ENCODE assay signal across 24 cellular contexts in the genomic region with DNA sequence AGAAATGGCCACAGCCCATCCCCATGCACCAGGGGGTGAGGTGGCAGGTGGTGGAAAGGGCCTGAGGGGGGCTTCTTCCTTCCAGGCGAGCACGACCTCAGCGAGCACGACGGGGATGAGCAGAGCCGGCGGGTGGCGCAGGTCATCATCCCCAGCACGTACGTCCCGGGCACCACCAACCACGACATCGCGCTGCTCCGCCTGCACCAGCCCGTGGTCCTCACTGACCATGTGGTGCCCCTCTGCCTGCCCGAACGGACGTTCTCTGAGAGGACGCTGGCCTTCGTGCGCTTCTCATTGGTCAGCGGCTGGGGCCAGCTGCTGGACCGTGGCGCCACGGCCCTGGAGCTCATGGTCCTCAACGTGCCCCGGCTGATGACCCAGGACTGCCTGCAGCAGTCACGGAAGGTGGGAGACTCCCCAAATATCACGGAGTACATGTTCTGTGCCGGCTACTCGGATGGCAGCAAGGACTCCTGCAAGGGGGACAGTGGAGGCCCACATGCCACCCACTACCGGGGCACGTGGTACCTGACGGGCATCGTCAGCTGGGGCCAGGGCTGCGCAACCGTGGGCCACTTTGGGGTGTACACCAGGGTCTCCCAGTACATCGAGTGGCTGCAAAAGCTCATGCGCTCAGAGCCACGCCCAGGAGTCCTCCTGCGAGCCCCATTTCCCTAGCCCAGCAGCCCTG. TPM values are rescaled to one million over a fixed set of nuclear protein-coding genes. Genes with fewer than 3 reads are reported as not detected.
DNase-seq lines count a peak whose midpoint lies in the region; ATAC-seq, FAIRE-seq and TF ChIP-seq lines count a peak whose summit lies in the region.
"Had no signal": no experiment of that assay in that cellular context is flagged by ENCODE, and none has a peak within 500 bp of the region (broad histone marks: within the 10 kb centered on the region; RNA-seq: fewer than 3 reads in every experiment).

No MANE protein-coding gene starts in this region.

- no peak for ATAC-seq in right lobe of liver
- ATAC-seq in HepG2, result no peak
- ATAC-seq in left lung, result no peak
- no peak for ATAC-seq in HG03039 (IDR thresholded peaks at IDR 0.05; ENCODE audit: unreplicated experiment)
- ATAC-seq in GM18861 (IDR thresholded peaks at IDR 0.05; ENCODE audit: unreplicated experiment), result no peak
- ATAC-seq: PC-3 had no signal

- FAIRE-seq in HepG2 (lab: Jason Lieb, UNC), result no peak
- FAIRE-seq: GM12892, GM19239 had no signal

- H3K4me3 Mint-ChIP-seq in progenitor cell of endocrine pancreas (ENCODE audit: low read depth), result no peak overlapping the region
- H3K4me3 Mint-ChIP-seq: CD14-positive monocyte had no signal

- H3K79me2 ChIP-seq in HepG2 (ENCODE audit: insufficient read depth, low read length), result peaks cover 9% of the 10 kb centered on the region

- TF ChIP-seq EP300 in HepG2 (IDR thresholded peaks at IDR 0.05; ENCODE audit: low read depth in 2 of 2, low read length in 2 of 2), result no peak
- TF ChIP-seq EP300 in HepG2 (CRISPR knock-in tag; IDR thresholded peaks at IDR 0.05; ENCODE audit: borderline replicate concordance), result no peak

- WGBS in right lobe of liver (ENCODE audit: insufficient coverage, low coverage, low lambda C conversion rate, missing lambda C conversion rate), result no CpG with 5 or more reads among the region's 42 CpGs
- WGBS in HepG2 (ENCODE audit: low lambda C conversion rate), result 85% methylated on average over 6 of the region's 42 CpGs

- peaks cover 0 to 2% (median 0%) of the 10 kb centered on the region in 4 donors for H3K36me3 ChIP-seq in right lobe of liver
- peaks cover 0 to 1% of the 10 kb centered on the region in 2 experiments; a peak in 1 of 5 replicates for H3K36me3 ChIP-seq in HepG2 (replicated peaks in 1 of 2; ENCODE audit: control insufficient read depth in 1 of 2, insufficient read depth in 2 of 2, low read length in 2 of 2)
- no peaks in the 10 kb centered on the region for H3K36me3 ChIP-seq in left lung
- H3K36me3 ChIP-seq: MG63 had no signal

- no peaks in the 10 kb centered on the region for H4K20me1 ChIP-seq in HepG2 (ENCODE audit: insufficient read depth, low read length)

- H3K4me1 ChIP-seq in right lobe of liver (peaks cover 0 to 4% (median 2%) of the 10 kb centered on the region in 4 donors), HepG2 (ENCODE audit: insufficient read depth, low read length) (peaks cover 16% of the 10 kb centered on the region), left lung (no peaks in the 10 kb centered on the region)

- TF ChIP-seq RAD21 in HepG2 (CRISPR knock-in tag; IDR thresholded peaks at IDR 0.05), result no peak

- H3K27me3 Mint-ChIP-seq in progenitor cell of endocrine pancreas, result peaks cover 11% of the 10 kb centered on the region

- no peak for TF ChIP-seq CTCF in right lobe of liver (IDR thresholded peaks at IDR 0.05)
- TF ChIP-seq CTCF in HepG2 (CRISPR knock-in tag; IDR thresholded peaks at IDR 0.05), result no peak
- TF ChIP-seq CTCF in left lung (IDR thresholded peaks at IDR 0.05), result no peak
- no peak for TF ChIP-seq CTCF in progenitor cell of endocrine pancreas (IDR thresholded peaks at IDR 0.05; ENCODE audit: unreplicated experiment)

- H3K4me2 ChIP-seq in HepG2 (ENCODE audit: low read depth, low read length), result no peak overlapping the region

- no peak overlapping the region for H3K27ac Mint-ChIP-seq in progenitor cell of endocrine pancreas

- H3K27me3 ChIP-seq in right lobe of liver, result no peaks in the 10 kb centered on the region
- H3K27me3 ChIP-seq in HepG2 (ENCODE audit: control insufficient read depth in 1 of 2, insufficient read depth in 2 of 2, low read length in 2 of 2), result no peaks in the 10 kb centered on the region; a peak in 1 of 5 replicates
- peaks cover 0 to 5% of the 10 kb centered on the region in 2 donors for H3K27me3 ChIP-seq in left lung
- H3K27me3 ChIP-seq: MG63 had no signal

- TF ChIP-seq POLR2A in right lobe of liver (IDR thresholded peaks at IDR 0.05), result no peak
- TF ChIP-seq POLR2A in HepG2 (IDR thresholded peaks at IDR 0.05; ENCODE audit: insufficient read depth in 1 of 2, low read depth in 2 of 2, low read length in 2 of 2), result no peak

- no peak overlapping the region for H3K4me3 ChIP-seq in right lobe of liver
- H3K4me3 ChIP-seq in HepG2 (replicated peaks in 1 of 3; ENCODE audit: insufficient read depth in 1 of 3, low read depth in 2 of 3, low read length in 3 of 3), result no peak overlapping the region
- H3K4me3 ChIP-seq in left lung, result no peak overlapping the region
- H3K4me3 ChIP-seq: GM23248, MG63 had no signal

- no peak overlapping the region for H3K27ac ChIP-seq in right lobe of liver
- no peak overlapping the region for H3K27ac ChIP-seq in HepG2 (ENCODE audit: extremely low read length, insufficient read depth, low read length)
- H3K27ac ChIP-seq in left lung, result no peak overlapping the region
- H3K27ac ChIP-seq: GM23248 had no signal

- intact Hi-C loops in right lobe of liver (cut with DNase I), result no loop called here
- intact Hi-C loops in HepG2 (cut with micrococcal nuclease; ENCODE audit: unreplicated experiment), result no loop called here
- intact Hi-C loops in left lung (cut with DNase I), result no loop called here

- H3K9me3 Mint-ChIP-seq in progenitor cell of endocrine pancreas (ENCODE audit: low read depth), result no peaks in the 10 kb centered on the region

- no peaks in the 10 kb centered on the region for H3K36me3 Mint-ChIP-seq in progenitor cell of endocrine pancreas (ENCODE audit: insufficient read depth)
- H3K36me3 Mint-ChIP-seq: CD14-positive monocyte had no signal

- CTCF ChIA-PET in HepG2 (lab: Yijun Ruan, JAX; ENCODE audit: low intra/inter-chr PET ratio, low total read pairs), result no interaction called here

- in situ Hi-C loops in HepG2 (cut with HindIII; ENCODE audit: extremely low pct_ligation_motif_present, low pct_unique_long_range_greater_than_20kb), result no loop called here

- H3K4me1 Mint-ChIP-seq in progenitor cell of endocrine pancreas (ENCODE audit: low read depth), result peaks cover 12% of the 10 kb centered on the region
- H3K4me1 Mint-ChIP-seq: CD14-positive monocyte had no signal

- no TSS peak for BruUV-seq in HepG2 (replicated peaks; lab: Mats Ljungman, UMichigan)

- H3K9ac ChIP-seq in HepG2 (ENCODE audit: insufficient read depth, low read depth, low read length), result no peak overlapping the region
- H3K9ac ChIP-seq: GM23248 had no signal

- peak in 2 of 3 donors; percentile 44 to 54 for DNase-seq in right lobe of liver
- DNase-seq in HepG2 (ENCODE audit: low spot score), result no peak
- DNase-seq in left lung, result peak; percentile 29 to 73
- peak; percentile 9 for DNase-seq in progenitor cell of endocrine pancreas (ENCODE audit: low spot score, unreplicated experiment)
- no peak for DNase-seq in COLO668 (lab: John Stamatoyannopoulos, UW; ENCODE audit: unreplicated experiment)
- DNase-seq in activated gamma-delta T cell (lab: John Stamatoyannopoulos, UW), result no peak
- DNase-seq: Calu3; DMS79 treated with DMSO at 0.1 percent for 48 hours; GDM1; GM23248; MG63; NCI-H1092 treated with DMSO at 0.1 percent for 48 hours; NCI-H1694; NCI-H2107; NCI-H226; NCI-H526 treated with DMSO at 0.1 percent for 48 hours; NK-92 treated with Interleukin-12 subunit alpha and Interleukin-12 subunit beta, amount 100 ng/mL, for 24 hours; PC-3 had no signal

- H2AFZ ChIP-seq in HepG2 (ENCODE audit: low read length), result no peak overlapping the region
- H2AFZ ChIP-seq: GM23248 had no signal

- POLR2A ChIA-PET in HepG2 (lab: Yijun Ruan, JAX), result no interaction called here

- H3K9me3 ChIP-seq in right lobe of liver (no peaks in the 10 kb centered on the region), HepG2 (ENCODE audit: low read length) (no peaks in the 10 kb centered on the region), left lung (no peaks in the 10 kb centered on the region)
- H3K9me3 ChIP-seq: MG63 had no signal

RNA-seq across cellular contexts. Expression of gene F10, which starts 4.1 kb away (rescaled TPM):
- total RNA-seq in right lobe of liver (100 to 1,000 TPM; 108 to 157 (median 132) TPM), HepG2 (2016; rRNA removed; fragmentation: Illumina TruSeq; extraction: Trizol) (19.9 and 58.4 TPM in 2 replicates), left lung (1 to 10 TPM; 6.2 to 7.8 TPM), progenitor cell of endocrine pancreas (29.7 and 30.2 TPM in 2 replicates)
- 11.2 and 12.3 TPM in 2 replicates for total RNA-seq in HepG2 (2016; cell fraction: cytosol; rRNA removed; fragmentation: Illumina TruSeq; extraction: Trizol; ENCODE audit: low read depth)
- 18.9 and 61.6 TPM in 2 replicates for total RNA-seq in HepG2 (2016; cell fraction: insoluble cytoplasmic fraction; rRNA removed; fragmentation: Illumina TruSeq; extraction: Trizol)
- 12.7 and 13.1 TPM in 2 replicates for total RNA-seq in HepG2 (2016; cell fraction: membrane; rRNA removed; fragmentation: Illumina TruSeq; extraction: Trizol)
- 43.8 and 53.5 TPM in 2 replicates for total RNA-seq in HepG2 (2016; cell fraction: nucleus; rRNA removed; fragmentation: Illumina TruSeq; extraction: Trizol)
- polyA plus RNA-seq in HepG2 (2011; rRNA removed), result 237 and 317 TPM in 2 replicates
- polyA plus RNA-seq in HepG2 (2011; cell fraction: cytosol; rRNA removed), result 277 and 280 TPM in 2 replicates
- 231 and 240 TPM in 2 replicates for polyA plus RNA-seq in HepG2 (2011; cell fraction: nucleus; rRNA removed)
- polyA plus RNA-seq in HepG2 (2012), result 150 and 219 TPM in 2 replicates
- 11.6 and 13.0 TPM in 2 replicates for polyA plus RNA-seq in HepG2 (2016; cell fraction: cytosol; fragmentation: Illumina TruSeq; extraction: Trizol; ENCODE audit: low read depth)
- polyA plus RNA-seq in HepG2 (2016; cell fraction: insoluble cytoplasmic fraction; fragmentation: Illumina TruSeq; extraction: Trizol; ENCODE audit: low read depth), result 18.4 and 19.4 TPM in 2 replicates
- polyA plus RNA-seq in HepG2 (2016; cell fraction: membrane; fragmentation: Illumina TruSeq; extraction: Trizol; ENCODE audit: low read depth), result 10.3 and 10.6 TPM in 2 replicates
- polyA plus RNA-seq in HepG2 (2016; cell fraction: nucleus; fragmentation: Illumina TruSeq; extraction: Trizol; ENCODE audit: insufficient read depth, low read depth), result 82.4 and 83.6 TPM in 2 replicates
- 117 TPM in 1 of 2 replicates, not detected in the other for polyA minus RNA-seq in HepG2 (2011; rRNA and poly(A)+ RNA removed; ENCODE audit: low replicate concordance)
- 61.5 and 79.5 TPM in 2 replicates for polyA minus RNA-seq in HepG2 (2011; cell fraction: cytosol; rRNA and poly(A)+ RNA removed)
- polyA minus RNA-seq in HepG2 (2011; cell fraction: nucleus; rRNA and poly(A)+ RNA removed), result 44.3 and 53.6 TPM in 2 replicates
- total RNA-seq: A673, Calu3, PC-3 had no signal
- polyA plus RNA-seq: CD14-positive monocyte had no signal

RNA-seq across cellular contexts. Expression of gene F7, which starts 12.9 kb away (rescaled TPM):
- total RNA-seq in right lobe of liver (100 to 1,000 TPM in 2 of 6 experiments, 10 to 100 TPM in 4; 42.9 to 147 (median 84.2) TPM), HepG2 (2016; rRNA removed; fragmentation: Illumina TruSeq; extraction: Trizol) (7.2 and 12.6 TPM in 2 replicates), left lung (not detected), progenitor cell of endocrine pancreas (5.7 and 7.3 TPM in 2 replicates)
- total RNA-seq in HepG2 (2016; cell fraction: cytosol; rRNA removed; fragmentation: Illumina TruSeq; extraction: Trizol; ENCODE audit: low read depth), result 0.61 and 0.71 TPM in 2 replicates
- 6.7 and 12.9 TPM in 2 replicates for total RNA-seq in HepG2 (2016; cell fraction: insoluble cytoplasmic fraction; rRNA removed; fragmentation: Illumina TruSeq; extraction: Trizol)
- total RNA-seq in HepG2 (2016; cell fraction: membrane; rRNA removed; fragmentation: Illumina TruSeq; extraction: Trizol), result 1.9 and 2.2 TPM in 2 replicates
- total RNA-seq in HepG2 (2016; cell fraction: nucleus; rRNA removed; fragmentation: Illumina TruSeq; extraction: Trizol), result 10.3 and 10.6 TPM in 2 replicates
- polyA plus RNA-seq in HepG2 (2011; rRNA removed), result 26.5 and 39.9 TPM in 2 replicates
- 21.7 and 26.2 TPM in 2 replicates for polyA plus RNA-seq in HepG2 (2011; cell fraction: cytosol; rRNA removed)
- 105 and 121 TPM in 2 replicates for polyA plus RNA-seq in HepG2 (2011; cell fraction: nucleus; rRNA removed)
- polyA plus RNA-seq in HepG2 (2012), result 45.9 and 52.4 TPM in 2 replicates
- polyA plus RNA-seq in HepG2 (2016; cell fraction: cytosol; fragmentation: Illumina TruSeq; extraction: Trizol; ENCODE audit: low read depth), result 0.51 and 0.52 TPM in 2 replicates
- polyA plus RNA-seq in HepG2 (2016; cell fraction: insoluble cytoplasmic fraction; fragmentation: Illumina TruSeq; extraction: Trizol; ENCODE audit: low read depth), result 7.0 and 7.3 TPM in 2 replicates
- polyA plus RNA-seq in HepG2 (2016; cell fraction: membrane; fragmentation: Illumina TruSeq; extraction: Trizol; ENCODE audit: low read depth), result 1.1 and 1.6 TPM in 2 replicates
- polyA plus RNA-seq in HepG2 (2016; cell fraction: nucleus; fragmentation: Illumina TruSeq; extraction: Trizol; ENCODE audit: insufficient read depth, low read depth), result 23.6 and 26.7 TPM in 2 replicates
- 43.0 TPM in 1 of 2 replicates, not detected in the other for polyA minus RNA-seq in HepG2 (2011; rRNA and poly(A)+ RNA removed; ENCODE audit: low replicate concordance)
- 8.7 and 12.9 TPM in 2 replicates for polyA minus RNA-seq in HepG2 (2011; cell fraction: cytosol; rRNA and poly(A)+ RNA removed)
- 14.7 and 15.7 TPM in 2 replicates for polyA minus RNA-seq in HepG2 (2011; cell fraction: nucleus; rRNA and poly(A)+ RNA removed)
- total RNA-seq: A673, Calu3, GM23248, PC-3 had no signal
- polyA plus RNA-seq: CD14-positive monocyte, GM23248 had no signal

RNA-seq across cellular contexts. Expression of gene PROZ, which starts 40.0 kb away (rescaled TPM):
- total RNA-seq in right lobe of liver (10 to 100 TPM; 11.2 to 71.2 (median 56.9) TPM), HepG2 (2016; rRNA removed; fragmentation: Illumina TruSeq; extraction: Trizol) (2.1 and 5.6 TPM in 2 replicates), left lung (not detected), progenitor cell of endocrine pancreas (not detected in 2 replicates)
- total RNA-seq in HepG2 (2016; cell fraction: cytosol; rRNA removed; fragmentation: Illumina TruSeq; extraction: Trizol; ENCODE audit: low read depth), result 0.20 and 0.35 TPM in 2 replicates
- 1.9 and 5.3 TPM in 2 replicates for total RNA-seq in HepG2 (2016; cell fraction: insoluble cytoplasmic fraction; rRNA removed; fragmentation: Illumina TruSeq; extraction: Trizol)
- 0.62 and 0.93 TPM in 2 replicates for total RNA-seq in HepG2 (2016; cell fraction: membrane; rRNA removed; fragmentation: Illumina TruSeq; extraction: Trizol)
- total RNA-seq in HepG2 (2016; cell fraction: nucleus; rRNA removed; fragmentation: Illumina TruSeq; extraction: Trizol), result 3.0 and 4.0 TPM in 2 replicates
- polyA plus RNA-seq in HepG2 (2011; rRNA removed), result 22.5 and 26.1 TPM in 2 replicates
- 14.4 and 16.0 TPM in 2 replicates for polyA plus RNA-seq in HepG2 (2011; cell fraction: cytosol; rRNA removed)
- 45.5 and 49.7 TPM in 2 replicates for polyA plus RNA-seq in HepG2 (2011; cell fraction: nucleus; rRNA removed)
- 12.7 and 14.1 TPM in 2 replicates for polyA plus RNA-seq in HepG2 (2012)
- polyA plus RNA-seq in HepG2 (2016; cell fraction: cytosol; fragmentation: Illumina TruSeq; extraction: Trizol; ENCODE audit: low read depth), result 0.23 and 0.67 TPM in 2 replicates
- 1.6 and 2.1 TPM in 2 replicates for polyA plus RNA-seq in HepG2 (2016; cell fraction: insoluble cytoplasmic fraction; fragmentation: Illumina TruSeq; extraction: Trizol; ENCODE audit: low read depth)
- 0.70 and 0.93 TPM in 2 replicates for polyA plus RNA-seq in HepG2 (2016; cell fraction: membrane; fragmentation: Illumina TruSeq; extraction: Trizol; ENCODE audit: low read depth)
- polyA plus RNA-seq in HepG2 (2016; cell fraction: nucleus; fragmentation: Illumina TruSeq; extraction: Trizol; ENCODE audit: insufficient read depth, low read depth), result 10.7 and 11.6 TPM in 2 replicates
- polyA minus RNA-seq in HepG2 (2011; rRNA and poly(A)+ RNA removed; ENCODE audit: low replicate concordance), result 5.4 TPM in 1 of 2 replicates, not detected in the other
- 4.9 and 8.4 TPM in 2 replicates for polyA minus RNA-seq in HepG2 (2011; cell fraction: cytosol; rRNA and poly(A)+ RNA removed)
- polyA minus RNA-seq in HepG2 (2011; cell fraction: nucleus; rRNA and poly(A)+ RNA removed), result 3.1 and 4.4 TPM in 2 replicates
- total RNA-seq: A673, Calu3, GM23248, PC-3 had no signal
- polyA plus RNA-seq: CD14-positive monocyte, GM23248 had no signal

Comparison
In these comparisons a context has a peak if more than half of its experiments do, and no peak if none do; other contexts are left out.
1. DNase-seq: peak in right lobe of liver (2 of 3), left lung (2 of 2) and progenitor cell of endocrine pancreas (single experiment); none in HepG2 (single experiment), COLO668 (single experiment) and activated gamma-delta T cell (single experiment).